ENCODE assay signal across 25 cellular contexts in genomic region chr5:94154672-94155071, GRCh38.
"Had no signal": no experiment of that assay in that cellular context is flagged by ENCODE, and none has a peak within 500 bp of the region (broad histone marks: within the 10 kb centered on the region; RNA-seq: fewer than 3 reads in every experiment).

No MANE protein-coding gene starts in this region.

- H3K27ac ChIP-seq: brain microvascular endothelial cell, coronary artery, esophagus muscularis mucosa, foreskin keratinocyte, gastroesophageal sphincter had no signal

- H3K9me3 ChIP-seq: esophagus muscularis mucosa, gastroesophageal sphincter had no signal

- H3K36me3 Mint-ChIP-seq: activated naive CD4-positive, alpha-beta T cell treated with anti-CD3 and anti-CD28 coated beads, Interleukin-2, amount 10 ng/mL, durations not matched to agents 7 days and 5 days; activated naive CD4-positive, alpha-beta T cell treated with anti-CD3 and anti-CD28 coated beads, Interleukin-2, amount 50 U/mL, for 72 hours; activated naive CD8-positive, alpha-beta T cell treated with anti-CD3 and anti-CD28 coated beads, Interleukin-2, amount 10 ng/mL, durations not matched to agents 7 days and 5 days had no signal

- H3K4me1 ChIP-seq: esophagus muscularis mucosa, foreskin keratinocyte, gastroesophageal sphincter had no signal

- H3K9me3 Mint-ChIP-seq: activated CD4-positive, alpha-beta memory T cell treated with anti-CD3 and anti-CD28 coated beads, Interleukin-2, amount 10 ng/mL, durations not matched to agents 7 days and 5 days; activated naive CD4-positive, alpha-beta T cell treated with anti-CD3 and anti-CD28 coated beads, Interleukin-2, amount 10 ng/mL, durations not matched to agents 7 days and 5 days; activated naive CD8-positive, alpha-beta T cell treated with anti-CD3 and anti-CD28 coated beads, Interleukin-2, amount 10 ng/mL, durations not matched to agents 7 days and 5 days; activated T-cell treated with anti-CD3 and anti-CD28 coated beads, Interleukin-2, amount 50 U/mL, for 24 hours had no signal

- H3K4me1 Mint-ChIP-seq: activated CD4-positive, alpha-beta memory T cell treated with anti-CD3 and anti-CD28 coated beads, Interleukin-2, amount 10 ng/mL, durations not matched to agents 7 days and 5 days; activated CD4-positive, alpha-beta T cell treated with anti-CD3 and anti-CD28 coated beads, Interleukin-2, amount 10 ng/mL, durations not matched to agents 7 days and 5 days; activated naive CD4-positive, alpha-beta T cell treated with anti-CD3 and anti-CD28 coated beads, Interleukin-2, amount 10 ng/mL, durations not matched to agents 7 days and 5 days; activated naive CD8-positive, alpha-beta T cell treated with anti-CD3 and anti-CD28 coated beads, Interleukin-2, amount 10 ng/mL, durations not matched to agents 7 days and 5 days; central memory CD8-positive, alpha-beta T cell had no signal

- H3K27me3 ChIP-seq: brain microvascular endothelial cell, dorsolateral prefrontal cortex, esophagus muscularis mucosa, foreskin keratinocyte, gastroesophageal sphincter had no signal

- H3K4me3 Mint-ChIP-seq: activated CD4-positive, alpha-beta memory T cell treated with anti-CD3 and anti-CD28 coated beads, Interleukin-2, amount 10 ng/mL, durations not matched to agents 7 days and 5 days; activated CD4-positive, alpha-beta T cell treated with anti-CD3 and anti-CD28 coated beads, Interleukin-2, amount 10 ng/mL, durations not matched to agents 7 days and 5 days; activated naive CD4-positive, alpha-beta T cell treated with anti-CD3 and anti-CD28 coated beads, Interleukin-2, amount 10 ng/mL, durations not matched to agents 7 days and 5 days; activated naive CD8-positive, alpha-beta T cell treated with anti-CD3 and anti-CD28 coated beads, Interleukin-2, amount 10 ng/mL, durations not matched to agents 7 days and 5 days; activated T-cell treated with anti-CD3 and anti-CD28 coated beads, Interleukin-2, amount 50 U/mL, for 24 hours; activated T-cell treated with anti-CD3 and anti-CD28 coated beads, Interleukin-2, amount 50 U/mL, for 72 hours; central memory CD8-positive, alpha-beta T cell; dendritic cell treated with granulocyte-macrophage colony-stimulating factor and Interleukin-4, amounts not matched to agents 40 ng/mL and 50 ng/mL, for 4 days had no signal

- H3K27me3 Mint-ChIP-seq: activated CD4-positive, alpha-beta memory T cell treated with anti-CD3 and anti-CD28 coated beads, Interleukin-2, amount 10 ng/mL, durations not matched to agents 7 days and 5 days; activated naive CD4-positive, alpha-beta T cell treated with anti-CD3 and anti-CD28 coated beads, Interleukin-2, amount 10 ng/mL, durations not matched to agents 7 days and 5 days; activated naive CD8-positive, alpha-beta T cell treated with anti-CD3 and anti-CD28 coated beads, Interleukin-2, amount 10 ng/mL, durations not matched to agents 7 days and 5 days; central memory CD8-positive, alpha-beta T cell; dendritic cell treated with granulocyte-macrophage colony-stimulating factor and Interleukin-4, amounts not matched to agents 40 ng/mL and 50 ng/mL, for 4 days had no signal

- ATAC-seq: activated naive CD4-positive, alpha-beta T cell treated with anti-CD3 and anti-CD28 coated beads, Interleukin-2, amount 50 U/mL, for 72 hours; activated T-cell treated with anti-CD3 and anti-CD28 coated beads, Interleukin-2, amount 50 U/mL, for 72 hours; foreskin keratinocyte; gastroesophageal sphincter had no signal

- H3K4me3 ChIP-seq: coronary artery, dorsolateral prefrontal cortex, esophagus muscularis mucosa, gastroesophageal sphincter had no signal

- DNase-seq: activated CD4-positive, alpha-beta memory T cell treated with anti-CD3 and anti-CD28 coated beads, Interleukin-2, amount 10 ng/mL, durations not matched to agents 7 days and 5 days; activated CD4-positive, alpha-beta T cell treated with anti-CD3 and anti-CD28 coated beads for 1 hour; activated CD4-positive, alpha-beta T cell treated with anti-CD3 and anti-CD28 coated beads for 4 hours; activated CD4-positive, alpha-beta T cell treated with anti-CD3 and anti-CD28 coated beads, Interleukin-2, amount 10 ng/mL, durations not matched to agents 7 days and 5 days; activated CD4-positive, alpha-beta T cell treated with anti-CD3 and anti-CD28 coated beads, Interleukin-2, amount 50 U/mL, for 4 hours; activated CD8-positive, alpha-beta memory T cell treated with anti-CD3 and anti-CD28 coated beads, Interleukin-2, amount 50 U/mL, for 48 hours; activated gamma-delta T cell; activated naive CD4-positive, alpha-beta T cell; activated naive CD4-positive, alpha-beta T cell treated with anti-CD3 and anti-CD28 coated beads, Interleukin-2, amount 10 ng/mL, durations not matched to agents 7 days and 5 days; activated naive CD8-positive, alpha-beta T cell treated with anti-CD3 and anti-CD28 coated beads, Interleukin-2, amount 10 ng/mL, durations not matched to agents 7 days and 5 days; activated T-cell treated with anti-CD3 and anti-CD28 coated beads for 4 hours; activated T-cell treated with anti-CD3 and anti-CD28 coated beads, Interleukin-2, amount 50 U/mL, for 24 hours; activated T-cell treated with anti-CD3 and anti-CD28 coated beads, Interleukin-2, amount 50 U/mL, for 72 hours; brain microvascular endothelial cell; effector memory CD4-positive, alpha-beta T cell; erythroblast; foreskin keratinocyte; T-helper 2 cell had no signal

- H3K36me3 ChIP-seq: brain microvascular endothelial cell, esophagus muscularis mucosa, gastroesophageal sphincter had no signal

- H3K27ac Mint-ChIP-seq: activated CD4-positive, alpha-beta memory T cell treated with anti-CD3 and anti-CD28 coated beads, Interleukin-2, amount 10 ng/mL, durations not matched to agents 7 days and 5 days; activated CD4-positive, alpha-beta T cell treated with anti-CD3 and anti-CD28 coated beads, Interleukin-2, amount 10 ng/mL, durations not matched to agents 7 days and 5 days; activated naive CD4-positive, alpha-beta T cell treated with anti-CD3 and anti-CD28 coated beads, Interleukin-2, amount 10 ng/mL, durations not matched to agents 7 days and 5 days; activated naive CD4-positive, alpha-beta T cell treated with anti-CD3 and anti-CD28 coated beads, Interleukin-2, amount 50 U/mL, for 72 hours; activated naive CD8-positive, alpha-beta T cell treated with anti-CD3 and anti-CD28 coated beads, Interleukin-2, amount 10 ng/mL, durations not matched to agents 7 days and 5 days; activated T-cell treated with anti-CD3 and anti-CD28 coated beads, Interleukin-2, amount 50 U/mL, for 24 hours; activated T-cell treated with anti-CD3 and anti-CD28 coated beads, Interleukin-2, amount 50 U/mL, for 72 hours; dendritic cell treated with granulocyte-macrophage colony-stimulating factor and Interleukin-4, amounts not matched to agents 40 ng/mL and 50 ng/mL, for 4 days had no signal
